8 cellular contexts compared by ENCODE assay signal in the genomic region with DNA sequence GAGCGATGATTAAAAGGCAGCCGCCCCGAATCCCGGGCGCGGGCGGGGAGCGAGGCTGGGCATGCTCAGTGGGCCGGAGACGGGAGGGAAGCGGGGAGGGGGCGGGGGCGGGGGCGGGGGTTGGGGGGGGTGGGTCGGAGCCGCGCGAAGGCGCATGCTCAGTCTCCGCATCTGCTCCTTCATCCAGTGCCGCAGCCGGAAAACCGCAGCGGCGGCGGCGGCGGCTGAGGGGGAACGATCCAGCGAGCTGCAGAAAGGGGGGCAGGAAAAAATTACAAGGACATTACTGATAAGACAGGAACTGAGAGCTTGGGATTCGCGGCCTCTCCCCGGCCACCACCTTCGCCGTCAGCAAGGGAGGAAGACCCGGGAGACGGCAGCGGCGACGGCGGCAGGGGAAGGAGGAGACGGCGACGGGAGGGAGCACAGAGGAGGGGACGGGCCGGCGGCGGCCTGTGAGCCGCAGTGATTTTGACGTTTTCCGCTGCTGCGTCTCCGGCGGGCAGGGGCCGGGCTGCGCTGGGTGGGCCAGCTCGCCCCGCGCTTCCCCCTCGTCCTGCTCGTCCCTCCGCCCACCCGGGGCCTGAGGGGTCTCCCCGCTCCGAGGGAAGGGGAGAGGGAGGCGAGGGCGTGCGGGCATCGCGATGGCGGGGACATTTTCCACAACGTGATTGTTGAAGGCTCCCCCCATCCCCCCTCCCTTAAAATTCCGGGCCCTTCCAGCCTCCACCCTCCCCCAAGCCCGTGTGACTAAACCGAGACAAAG. TPM values are rescaled to one million over a fixed set of nuclear protein-coding genes. Genes with fewer than 3 reads are reported as not detected.
DNase-seq lines count a peak whose midpoint lies in the region; ATAC-seq and TF ChIP-seq lines count a peak whose summit lies in the region.

A gene with protein sequence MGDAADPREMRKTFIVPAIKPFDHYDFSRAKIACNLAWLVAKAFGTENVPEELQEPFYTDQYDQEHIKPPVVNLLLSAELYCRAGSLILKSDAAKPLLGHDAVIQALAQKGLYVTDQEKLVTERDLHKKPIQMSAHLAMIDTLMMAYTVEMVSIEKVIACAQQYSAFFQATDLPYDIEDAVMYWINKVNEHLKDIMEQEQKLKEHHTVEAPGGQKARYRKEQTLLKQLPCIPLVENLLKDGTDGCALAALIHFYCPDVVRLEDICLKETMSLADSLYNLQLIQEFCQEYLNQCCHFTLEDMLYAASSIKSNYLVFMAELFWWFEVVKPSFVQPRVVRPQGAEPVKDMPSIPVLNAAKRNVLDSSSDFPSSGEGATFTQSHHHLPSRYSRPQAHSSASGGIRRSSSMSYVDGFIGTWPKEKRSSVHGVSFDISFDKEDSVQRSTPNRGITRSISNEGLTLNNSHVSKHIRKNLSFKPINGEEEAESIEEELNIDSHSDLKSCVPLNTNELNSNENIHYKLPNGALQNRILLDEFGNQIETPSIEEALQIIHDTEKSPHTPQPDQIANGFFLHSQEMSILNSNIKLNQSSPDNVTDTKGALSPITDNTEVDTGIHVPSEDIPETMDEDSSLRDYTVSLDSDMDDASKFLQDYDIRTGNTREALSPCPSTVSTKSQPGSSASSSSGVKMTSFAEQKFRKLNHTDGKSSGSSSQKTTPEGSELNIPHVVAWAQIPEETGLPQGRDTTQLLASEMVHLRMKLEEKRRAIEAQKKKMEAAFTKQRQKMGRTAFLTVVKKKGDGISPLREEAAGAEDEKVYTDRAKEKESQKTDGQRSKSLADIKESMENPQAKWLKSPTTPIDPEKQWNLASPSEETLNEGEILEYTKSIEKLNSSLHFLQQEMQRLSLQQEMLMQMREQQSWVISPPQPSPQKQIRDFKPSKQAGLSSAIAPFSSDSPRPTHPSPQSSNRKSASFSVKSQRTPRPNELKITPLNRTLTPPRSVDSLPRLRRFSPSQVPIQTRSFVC (N-terminal part only) (plus strand): TSS at position 161 of the 766 bp plus-strand sequence. CDS start 935 bp downstream, outside the sequence.

- H3K4me1 ChIP-seq in aorta (ENCODE audit: control insufficient read depth in 1 of 2, insufficient read depth in 2 of 2, low read length in 2 of 2): peaks cover 0 to under 1% of the 10 kb centered on the region in 2 donors

- ATAC-seq in aorta (ENCODE audit: low FRiP score): peak; percentile 93

- intact Hi-C loops in aorta (cut with DNase I): loop anchor here (2.0 to 5.0 kb wide), 3 partner anchors 68 to 117 kb away; a partner anchor contains a TSS

- H3K9me3 ChIP-seq in aorta (ENCODE audit: control insufficient read depth, low read length): no peaks in the 10 kb centered on the region

- peak within 1 kb of the TSS; percentile 87 to 97 for H3K27ac ChIP-seq in aorta (ENCODE audit: low read depth in 1 of 2, low read length in 2 of 2)

- no peaks in the 10 kb centered on the region for H3K36me3 ChIP-seq in aorta (ENCODE audit: control insufficient read depth in 1 of 2, insufficient read depth in 2 of 2, low read length in 1 of 2)

- no peak for TF ChIP-seq CTCF in HFF-Myc (IDR thresholded peaks at IDR 0.05; ENCODE audit: low read depth, low read length, missing control alignments)

- peak; percentile 98 for DNase-seq in GM03348 (ENCODE audit: low spot score)
- peak; percentile 56 for DNase-seq in HFF-Myc (ENCODE audit: extremely low read depth, low read depth)
- peak; percentile 77 for DNase-seq in NCI-H1436 treated with DMSO at 0.1 percent for 48 hours (lab: John Stamatoyannopoulos, UW)
- peak; percentile 94 for DNase-seq in T1000 (lab: John Stamatoyannopoulos, UW)
- DNase-seq in astrocyte of the hippocampus (ENCODE audit: low read depth, low spot score): peak; percentile 96
- DNase-seq in hepatic stellate cell (ENCODE audit: low spot score): peak; percentile 92
- DNase-seq in renal cortical epithelial cell (ENCODE audit: low read depth): peak; percentile 46
- peak; percentile 93 to 96 for DNase-seq in aorta

- H3K4me3 ChIP-seq in HFF-Myc (replicated peaks; ENCODE audit: low read depth, low read length): peak within 1 kb of the TSS; percentile 98
- peak within 1 kb of the TSS; percentile 70 to 74 for H3K4me3 ChIP-seq in aorta (ENCODE audit: low read length in 2 of 2)

- WGBS in aorta, 2 donors: 0 to 1% methylated on average over 58 to 75 of the region's 75 CpGs

- H3K27me3 ChIP-seq in aorta (ENCODE audit: control insufficient read depth in 1 of 2, insufficient read depth in 2 of 2, low read length in 1 of 2): no peaks in the 10 kb centered on the region

RNA-seq across cellular contexts. Expression of the gene that starts here (rescaled TPM):
- total RNA-seq in renal cortical epithelial cell (18.9 and 48.3 TPM in 2 replicates), aorta (10 to 100 TPM; 46.9 to 51.9 TPM)
- polyA plus RNA-seq in aorta: 10 to 100 TPM; 10.1 to 16.8 TPM

Comparison
In these comparisons a context has a peak if more than half of its experiments do, and no peak if none do; other contexts are left out.
1. Peak in every context shown above with its lines: DNase-seq, ATAC-seq, H3K4me3 ChIP-seq and H3K27ac ChIP-seq.
2. DNase-seq: peak in every context shown above with its lines; median percentile 98 in GM03348; 96 in astrocyte of the hippocampus; 94 in aorta; 94 in T1000; 92 in hepatic stellate cell; 77 in NCI-H1436 treated with DMSO at 0.1 percent for 48 hours; 56 in HFF-Myc; 46 in renal cortical epithelial cell.